10 cellular contexts compared by ENCODE assay signal in genomic region chr14:74613211-74613914, GRCh38. TPM values are rescaled to one million over a fixed set of nuclear protein-coding genes. Genes with fewer than 3 reads are reported as not detected.
DNase-seq lines count a peak whose midpoint lies in the region; ATAC-seq and TF ChIP-seq lines count a peak whose summit lies in the region.
"Had no signal": no experiment of that assay in that cellular context is flagged by ENCODE, and none has a peak within 500 bp of the region (broad histone marks: within the 10 kb centered on the region; RNA-seq: fewer than 3 reads in every experiment).

No MANE protein-coding gene starts in this region.

- peak overlapping the region; percentile 59 for H3K4me3 Mint-ChIP-seq in activated T-helper 2 cell treated with anti-CD3 and anti-CD28 coated beads, Interferon-gamma antibody, Interleukin-2, Interleukin-4, amounts not matched to agents 10 μg/mL and 5 μg/mL and 100 μg/mL, durations not matched to agents 14 hours and 24 hours and 36 hours (ENCODE audit: low read depth)

- in situ Hi-C loops in GM13977 (cut with MboI; ENCODE audit: low pct_unique_long_range_greater_than_20kb, low sequenced_read_pairs, unreplicated experiment): no loop called here

- intact Hi-C loops in left ventricle myocardium inferior (cut with micrococcal nuclease): no loop called here
- intact Hi-C loops in left ventricle myocardium superior (cut with micrococcal nuclease): no loop called here
- intact Hi-C loops in activated T-helper 2 cell treated with anti-CD3 and anti-CD28 coated beads, Interferon-gamma antibody, Interleukin-2, Interleukin-4, amounts not matched to agents 10 μg/mL and 5 μg/mL and 100 μg/mL, durations not matched to agents 14 hours and 24 hours and 36 hours (cut with micrococcal nuclease): loop anchor here (5.0 kb wide), 1 partner anchor 251 kb away; no protein-coding TSS in a partner anchor
- intact Hi-C loops in uterus (cut with DNase I; ENCODE audit: low total_unique reads): loop anchor here (5.0 kb wide), 1 partner anchor 111 kb away; no protein-coding TSS in a partner anchor

- H3K4me2 ChIP-seq in mesenchymal stem cell (ENCODE audit: low read length, poor library complexity, severe bottlenecking): peak overlapping the region; percentile 44

- no peak for TF ChIP-seq POLR2A in uterus (IDR thresholded peaks at IDR 0.05)

- no peak overlapping the region for H3K27ac Mint-ChIP-seq in activated T-helper 2 cell treated with anti-CD3 and anti-CD28 coated beads, Interferon-gamma antibody, Interleukin-2, Interleukin-4, amounts not matched to agents 10 μg/mL and 5 μg/mL and 100 μg/mL, durations not matched to agents 14 hours and 24 hours and 36 hours

- WGBS in mesenchymal stem cell: 90% methylated on average over 13 of the region's 16 CpGs

- peak overlapping the region; percentile 92 to 97 for H2BK12ac ChIP-seq in mesenchymal stem cell (ENCODE audit: low read length in 2 of 2)

- H4K91ac ChIP-seq in mesenchymal stem cell (ENCODE audit: low read length): peak overlapping the region; percentile 63

- TF ChIP-seq CTCF in left ventricle myocardium inferior (IDR thresholded peaks at IDR 0.05; ENCODE audit: borderline replicate concordance) (no peak), uterus (IDR thresholded peaks at IDR 0.05) (no peak), GM13977 (IDR thresholded peaks at IDR 0.05; ENCODE audit: extremely low read depth, insufficient read depth, missing control alignments) (no peak)

- peak overlapping the region; percentile 69 to 82 for H3K18ac ChIP-seq in mesenchymal stem cell (ENCODE audit: low read depth in 1 of 2, low read length in 2 of 2)

- H3K4ac ChIP-seq in mesenchymal stem cell (ENCODE audit: low read depth in 1 of 2, low read length in 2 of 2): peak overlapping the region; percentile 2 to 24

- H2BK5ac ChIP-seq in mesenchymal stem cell (ENCODE audit: low read depth, low read length, poor library complexity, severe bottlenecking): peak overlapping the region; percentile 70

- H3K4me1 ChIP-seq in left ventricle myocardium inferior: peaks cover 42% of the 10 kb centered on the region
- H3K4me1 ChIP-seq in mesenchymal stem cell (ENCODE audit: control insufficient read depth, insufficient read depth, low read depth, low read length): peaks cover 55% of the 10 kb centered on the region
- H3K4me1 ChIP-seq in uterus: peaks cover 0 to 8% of the 10 kb centered on the region in 2 donors

- no peaks in the 10 kb centered on the region for H3K9me3 Mint-ChIP-seq in activated T-helper 2 cell treated with anti-CD3 and anti-CD28 coated beads, Interferon-gamma antibody, Interleukin-2, Interleukin-4, amounts not matched to agents 10 μg/mL and 5 μg/mL and 100 μg/mL, durations not matched to agents 14 hours and 24 hours and 36 hours

- ATAC-seq in left ventricle myocardium superior (no peak), GM19467 (IDR thresholded peaks at IDR 0.05; ENCODE audit: unreplicated experiment) (no peak)

- H3K14ac ChIP-seq in mesenchymal stem cell (ENCODE audit: low read length in 2 of 2): peak overlapping the region in 1 of 2 experiments; percentile 61

- peak overlapping the region; percentile 64 for H2BK15ac ChIP-seq in mesenchymal stem cell (ENCODE audit: low read depth, poor library complexity, severe bottlenecking)

- H3K36me3 Mint-ChIP-seq in activated T-helper 2 cell treated with anti-CD3 and anti-CD28 coated beads, Interferon-gamma antibody, Interleukin-2, Interleukin-4, amounts not matched to agents 10 μg/mL and 5 μg/mL and 100 μg/mL, durations not matched to agents 14 hours and 24 hours and 36 hours (ENCODE audit: low read depth): no peaks in the 10 kb centered on the region

- no peak for DNase-seq in left ventricle myocardium inferior
- DNase-seq in left ventricle myocardium superior: no peak
- no peak for DNase-seq in activated T-helper 2 cell treated with anti-CD3 and anti-CD28 coated beads, Interferon-gamma antibody, Interleukin-2, Interleukin-4, amounts not matched to agents 10 μg/mL and 5 μg/mL and 100 μg/mL, durations not matched to agents 14 hours and 24 hours and 36 hours (ENCODE audit: low spot score)
- no peak for DNase-seq in mesenchymal stem cell
- no peak for DNase-seq in uterus
- DNase-seq in GM13977 (ENCODE audit: low spot score): no peak
- no peak for DNase-seq in NCI-H526 treated with DMSO at 0.1 percent for 48 hours (lab: John Stamatoyannopoulos, UW)

- H3K79me1 ChIP-seq in mesenchymal stem cell (replicated peaks; ENCODE audit: low read length, poor library complexity, severe bottlenecking): peaks cover 3% of the 10 kb centered on the region

- H3K9me3 ChIP-seq in left ventricle myocardium inferior (replicated peaks): no peaks in the 10 kb centered on the region
- H3K9me3 ChIP-seq in mesenchymal stem cell (ENCODE audit: control insufficient read depth, low read length): no peaks in the 10 kb centered on the region
- H3K9me3 ChIP-seq in uterus: no peaks in the 10 kb centered on the region
- H3K9me3 ChIP-seq: adrenal gland, SJCRH30 had no signal

- peaks cover 38% of the 10 kb centered on the region for H3K4me1 Mint-ChIP-seq in activated T-helper 2 cell treated with anti-CD3 and anti-CD28 coated beads, Interferon-gamma antibody, Interleukin-2, Interleukin-4, amounts not matched to agents 10 μg/mL and 5 μg/mL and 100 μg/mL, durations not matched to agents 14 hours and 24 hours and 36 hours (ENCODE audit: low read depth)

- peak overlapping the region; percentile 49 for H2BK120ac ChIP-seq in mesenchymal stem cell (ENCODE audit: low read depth, low read length)

- peak overlapping the region; percentile 95 for H2AK5ac ChIP-seq in mesenchymal stem cell (ENCODE audit: low read length, severe bottlenecking)

- H4K8ac ChIP-seq in mesenchymal stem cell (ENCODE audit: low read length): no peak overlapping the region

- H3K27ac ChIP-seq in left ventricle myocardium inferior (replicated peaks): no peak overlapping the region
- H3K27ac ChIP-seq in mesenchymal stem cell (ENCODE audit: low read length, poor library complexity, severe bottlenecking): peak overlapping the region; percentile 95
- H3K27ac ChIP-seq in uterus: peak overlapping the region; percentile 68 to 83
- H3K27ac ChIP-seq: adrenal gland, SJCRH30 had no signal

- H3K23ac ChIP-seq in mesenchymal stem cell (ENCODE audit: low read length in 2 of 2): peak overlapping the region in 1 of 2 experiments; percentile 85

- no peak overlapping the region for H2AFZ ChIP-seq in mesenchymal stem cell (ENCODE audit: low read depth, low read length)

- peaks cover 43% of the 10 kb centered on the region for H3K27me3 Mint-ChIP-seq in activated T-helper 2 cell treated with anti-CD3 and anti-CD28 coated beads, Interferon-gamma antibody, Interleukin-2, Interleukin-4, amounts not matched to agents 10 μg/mL and 5 μg/mL and 100 μg/mL, durations not matched to agents 14 hours and 24 hours and 36 hours (ENCODE audit: low read depth)

- no peaks in the 10 kb centered on the region for H3K36me3 ChIP-seq in left ventricle myocardium inferior
- H3K36me3 ChIP-seq in mesenchymal stem cell (ENCODE audit: control insufficient read depth in 1 of 2, insufficient read depth in 2 of 2, low read depth in 1 of 2, low read length in 2 of 2): peaks cover 0 to 11% of the 10 kb centered on the region in 2 experiments
- H3K36me3 ChIP-seq in uterus: no peaks in the 10 kb centered on the region
- H3K36me3 ChIP-seq: adrenal gland, SJCRH30 had no signal

- no peak overlapping the region for H3K9ac ChIP-seq in mesenchymal stem cell (ENCODE audit: low read length)

- H3K27me3 ChIP-seq in left ventricle myocardium inferior (ENCODE audit: low read depth): peaks cover 40% of the 10 kb centered on the region
- H3K27me3 ChIP-seq in mesenchymal stem cell (ENCODE audit: control insufficient read depth in 1 of 2, insufficient read depth in 1 of 2, low read length in 2 of 2): no peaks in the 10 kb centered on the region
- H3K27me3 ChIP-seq in uterus: no peaks in the 10 kb centered on the region
- H3K27me3 ChIP-seq: SJCRH30 had no signal

- H3K4me3 ChIP-seq in left ventricle myocardium inferior: peak overlapping the region; percentile 83
- peak overlapping the region; percentile 3 to 42 for H3K4me3 ChIP-seq in mesenchymal stem cell (ENCODE audit: insufficient read depth in 1 of 2, low read depth in 1 of 2, low read length in 2 of 2)
- H3K4me3 ChIP-seq in uterus: no peak overlapping the region
- H3K4me3 ChIP-seq: SJCRH30 had no signal

RNA-seq across cellular contexts. Expression of gene LTBP2, which starts 1.3 kb away (rescaled TPM):
- 26.5 TPM for total RNA-seq in left ventricle myocardium inferior
- 16.0 TPM for total RNA-seq in left ventricle myocardium superior
- total RNA-seq in activated T-helper 2 cell treated with anti-CD3 and anti-CD28 coated beads, Interferon-gamma antibody, Interleukin-2, Interleukin-4, amounts not matched to agents 10 μg/mL and 5 μg/mL and 100 μg/mL, durations not matched to agents 14 hours and 24 hours and 36 hours: 0.07 and 0.23 TPM in 2 replicates
- 16.6 TPM for polyA plus RNA-seq in mesenchymal stem cell (2013, experiment 1 of 2)
- 16.0 TPM for polyA plus RNA-seq in mesenchymal stem cell (2013, experiment 2 of 2)
- 10 to 100 TPM; 18.8 to 70.6 (median 35.1) TPM for total RNA-seq in uterus

Comparison
In these comparisons a context has a peak if more than half of its experiments do, and no peak if none do; other contexts are left out.
1. H3K4me3 ChIP-seq: peak in left ventricle myocardium inferior (single experiment) and mesenchymal stem cell (2 of 2); none in uterus (0 of 2).
2. RNA of gene LTBP2, which starts 1.3 kb away (total RNA-seq): 18.8 to 70.6 TPM in uterus, 26.5 TPM in left ventricle myocardium inferior (single experiment) and 16.0 TPM in left ventricle myocardium superior (single experiment); 0.07 to 0.23 TPM in activated T-helper 2 cell treated with anti-CD3 and anti-CD28 coated beads, Interferon-gamma antibody, Interleukin-2, Interleukin-4, amounts not matched to agents 10 μg/mL and 5 μg/mL and 100 μg/mL, durations not matched to agents 14 hours and 24 hours and 36 hours; every median in the first group is over 10 times any median in the second.
3. intact Hi-C loops: an anchor here in activated T-helper 2 cell treated with anti-CD3 and anti-CD28 coated beads, Interferon-gamma antibody, Interleukin-2, Interleukin-4, amounts not matched to agents 10 μg/mL and 5 μg/mL and 100 μg/mL, durations not matched to agents 14 hours and 24 hours and 36 hours (5.0 kb wide) and uterus (5.0 kb wide); none called in left ventricle myocardium inferior and left ventricle myocardium superior.